Comparison of ENCODE assay signal across 8 cellular contexts in genomic region chr3:52286777-52287110, GRCh38. TPM values are rescaled to one million over a fixed set of nuclear protein-coding genes. Genes with fewer than 3 reads are reported as not detected.
DNase-seq lines count a peak whose midpoint lies in the region; ATAC-seq and TF ChIP-seq lines count a peak whose summit lies in the region.

No MANE protein-coding gene starts in this region.

- DNase-seq in CD8-positive, alpha-beta memory T cell, result no peak
- DNase-seq in PC-9 (no peak), epithelial cell of esophagus (ENCODE audit: low read depth) (no peak), osteoblast (ENCODE audit: insufficient read length, low spot score, missing footprints) (peak; percentile 81), NCI-H69 (lab: John Stamatoyannopoulos, UW) (no peak), NCI-H1694 treated with DMSO at 0.1 percent for 48 hours (lab: John Stamatoyannopoulos, UW) (no peak), T-helper 9 cell (no peak)

- intact Hi-C loops in PC-9 (cut with micrococcal nuclease; ENCODE audit: unreplicated experiment), result loop anchor here (5.0 kb wide), 1 partner anchor 69 kb away; no protein-coding TSS in a partner anchor

- no peaks in the 10 kb centered on the region for H3K27me3 ChIP-seq in CD8-positive, alpha-beta memory T cell (ENCODE audit: insufficient read depth, low read length, poor library complexity, severe bottlenecking)
- H3K27me3 ChIP-seq in PC-9 (ENCODE audit: insufficient read depth, low read depth) (no peaks in the 10 kb centered on the region), osteoblast (ENCODE audit: insufficient read depth, low read length) (no peaks in the 10 kb centered on the region)

- peak overlapping the region; percentile 99 for H3K27ac ChIP-seq in CD8-positive, alpha-beta memory T cell (ENCODE audit: low read depth, low read length)
- H3K27ac ChIP-seq in PC-9 (peak overlapping the region; percentile 85; the same call in 1 of the 2 replicates), osteoblast (ENCODE audit: low read depth, low read length) (peak overlapping the region; percentile 100)

- H3K79me2 ChIP-seq in PC-9 (ENCODE audit: low read depth) (peaks cover 6% of the 10 kb centered on the region; the same call in 1 of the 2 replicates), osteoblast (ENCODE audit: insufficient read depth, low read length) (peaks cover 32% of the 10 kb centered on the region)

- H3K4me1 ChIP-seq in CD8-positive, alpha-beta memory T cell (ENCODE audit: insufficient read depth, low read length), result peaks cover 53% of the 10 kb centered on the region
- H3K4me1 ChIP-seq in PC-9 (replicated peaks; ENCODE audit: insufficient read depth) (peaks cover 7% of the 10 kb centered on the region; the same call in 1 of the 2 replicates), osteoblast (ENCODE audit: insufficient read depth, low read length) (peaks cover 23% of the 10 kb centered on the region)

- peak overlapping the region; percentile 99 to 100 (median 100) for H3K27ac Mint-ChIP-seq in CD8-positive, alpha-beta memory T cell

- no peaks in the 10 kb centered on the region for H3K9me3 ChIP-seq in CD8-positive, alpha-beta memory T cell (ENCODE audit: low read length)
- H3K9me3 ChIP-seq in PC-9 (ENCODE audit: insufficient read depth, low read depth), result no peaks in the 10 kb centered on the region
- no peaks in the 10 kb centered on the region for H3K9me3 ChIP-seq in osteoblast (ENCODE audit: low read depth, low read length)

- H3K9me3 Mint-ChIP-seq in CD8-positive, alpha-beta memory T cell, result no peaks in the 10 kb centered on the region

- H3K4me3 ChIP-seq in CD8-positive, alpha-beta memory T cell (ENCODE audit: low read length), result peak overlapping the region; percentile 95
- H3K4me3 ChIP-seq in PC-9 (peak overlapping the region; percentile 79), epithelial cell of esophagus (ENCODE audit: low read length) (peak overlapping the region; percentile 91), osteoblast (ENCODE audit: insufficient read depth, low read length) (peak overlapping the region; percentile 99)

- H3F3A ChIP-seq in PC-9 (ENCODE audit: insufficient read depth, low read depth), result no peaks in the 10 kb centered on the region

- peak overlapping the region; percentile 84 for H3K4me2 ChIP-seq in PC-9
- H3K4me2 ChIP-seq in osteoblast (ENCODE audit: insufficient read depth, low read length), result peak overlapping the region; percentile 88

- POLR2A ChIA-PET in CD8-positive, alpha-beta memory T cell (lab: Charles Lee), result interaction anchor here (0.9 to 3.0 kb wide), 5 partner anchors 9 to 41 kb away, joined by 3 to 60 read pairs (median 5); partner anchors contain the start of genes PPM1M and WDR82
- POLR2A ChIA-PET in PC-9 (lab: Charles Lee; ENCODE audit: unreplicated experiment), result interaction anchor here (0.7 kb wide), 1 partner anchor 66 kb away, joined by 4 read pairs; no protein-coding TSS in a partner anchor

- no TSS peak for BruUV-seq in PC-9 (replicated peaks; lab: Mats Ljungman, UMichigan)

- peaks cover 8% of the 10 kb centered on the region for H3K36me3 ChIP-seq in CD8-positive, alpha-beta memory T cell (ENCODE audit: insufficient read depth, low read length)
- no peaks in the 10 kb centered on the region for H3K36me3 ChIP-seq in PC-9 (ENCODE audit: low read depth)
- no peaks in the 10 kb centered on the region for H3K36me3 ChIP-seq in osteoblast (ENCODE audit: insufficient read depth, low read length)

- H3K27me3 Mint-ChIP-seq in CD8-positive, alpha-beta memory T cell, result peaks cover 0 to 3% of the 10 kb centered on the region in 2 donors

- H2AFZ ChIP-seq in PC-9 (no peak overlapping the region), osteoblast (ENCODE audit: low read length) (no peak overlapping the region)

- H4K20me1 ChIP-seq in PC-9 (ENCODE audit: insufficient read depth) (no peaks in the 10 kb centered on the region), osteoblast (ENCODE audit: insufficient read depth, low read length) (no peaks in the 10 kb centered on the region)

- TF ChIP-seq CTCF in PC-9 (conservative IDR thresholded peaks at IDR 0.05), result no peak
- no peak for TF ChIP-seq CTCF in epithelial cell of esophagus (IDR thresholded peaks at IDR 0.05; ENCODE audit: insufficient read depth, low read depth, low read length, missing control alignments)
- TF ChIP-seq CTCF in osteoblast (IDR thresholded peaks at IDR 0.05; ENCODE audit: extremely low read depth, low read depth, low read length), result no peak

- peak overlapping the region; percentile 99 to 100 (median 99) for H3K4me3 Mint-ChIP-seq in CD8-positive, alpha-beta memory T cell

- H3K4me1 Mint-ChIP-seq in CD8-positive, alpha-beta memory T cell, result peaks cover 55 to 71% (median 61%) of the 10 kb centered on the region in 3 donors

- peaks cover 0 to 24% (median 8%) of the 10 kb centered on the region in 3 donors for H3K36me3 Mint-ChIP-seq in CD8-positive, alpha-beta memory T cell

- CTCF ChIA-PET in CD8-positive, alpha-beta memory T cell (lab: Charles Lee), result interaction anchor here (1.3 to 5.7 kb wide), 4 partner anchors 8 to 65 kb away, joined by 3 to 33 read pairs (median 18); partner anchors contain the start of gene WDR82
- CTCF ChIA-PET in PC-9 (lab: Charles Lee), result interaction anchor here (0.6 kb wide), 1 partner anchor 27 kb away, joined by 3 read pairs; no protein-coding TSS in a partner anchor

- no peak for ATAC-seq in HG03432 (IDR thresholded peaks at IDR 0.05; ENCODE audit: unreplicated experiment)

- H3K9me2 ChIP-seq in PC-9 (ENCODE audit: insufficient read depth), result no peaks in the 10 kb centered on the region

RNA-seq across cellular contexts. Expression of gene GLYCTK, which starts 0.9 kb away (rescaled TPM):
- 10 to 100 TPM; 21.2 to 21.4 TPM for total RNA-seq in CD8-positive, alpha-beta memory T cell
- 9.7 TPM for polyA plus RNA-seq in CD8-positive, alpha-beta memory T cell
- total RNA-seq in PC-9 (2021) (8.9 and 11.1 TPM in 2 replicates), osteoblast (13.8 and 15.0 TPM in 2 replicates)

RNA-seq across cellular contexts. Expression of gene WDR82, which starts 8.3 kb away (rescaled TPM):
- total RNA-seq in CD8-positive, alpha-beta memory T cell, result 100 to 1,000 TPM; 133 to 140 TPM
- 133 TPM for polyA plus RNA-seq in CD8-positive, alpha-beta memory T cell
- 34.2 and 44.5 TPM in 2 replicates for total RNA-seq in PC-9 (2021)
- total RNA-seq in osteoblast, result 54.2 and 58.3 TPM in 2 replicates

RNA-seq across cellular contexts. Expression of gene DNAH1, which starts 29.4 kb away (rescaled TPM):
- 1 to 10 TPM; 7.0 TPM for total RNA-seq in CD8-positive, alpha-beta memory T cell
- polyA plus RNA-seq in CD8-positive, alpha-beta memory T cell, result 1.0 TPM
- total RNA-seq in PC-9 (2021), result 5.9 and 6.6 TPM in 2 replicates
- total RNA-seq in osteoblast, result 8.0 and 8.7 TPM in 2 replicates

RNA-seq across cellular contexts. Expression of gene PPM1M, which starts 41.2 kb away (rescaled TPM):
- 10 to 100 TPM; 56.6 to 60.8 TPM for total RNA-seq in CD8-positive, alpha-beta memory T cell
- polyA plus RNA-seq in CD8-positive, alpha-beta memory T cell, result 81.8 TPM
- total RNA-seq in PC-9 (2021) (16.2 TPM in 2 replicates), osteoblast (23.9 and 28.2 TPM in 2 replicates)

RNA-seq across cellular contexts. Expression of gene TWF2, which starts 47.8 kb away (rescaled TPM):
- total RNA-seq in CD8-positive, alpha-beta memory T cell, result 100 to 1,000 TPM in 1 of 2 experiments, 10 to 100 TPM in 1; 98.2 to 101 TPM
- 138 TPM for polyA plus RNA-seq in CD8-positive, alpha-beta memory T cell
- total RNA-seq in PC-9 (2021) (102 and 115 TPM in 2 replicates), osteoblast (115 and 138 TPM in 2 replicates)
